In the genomic region with DNA sequence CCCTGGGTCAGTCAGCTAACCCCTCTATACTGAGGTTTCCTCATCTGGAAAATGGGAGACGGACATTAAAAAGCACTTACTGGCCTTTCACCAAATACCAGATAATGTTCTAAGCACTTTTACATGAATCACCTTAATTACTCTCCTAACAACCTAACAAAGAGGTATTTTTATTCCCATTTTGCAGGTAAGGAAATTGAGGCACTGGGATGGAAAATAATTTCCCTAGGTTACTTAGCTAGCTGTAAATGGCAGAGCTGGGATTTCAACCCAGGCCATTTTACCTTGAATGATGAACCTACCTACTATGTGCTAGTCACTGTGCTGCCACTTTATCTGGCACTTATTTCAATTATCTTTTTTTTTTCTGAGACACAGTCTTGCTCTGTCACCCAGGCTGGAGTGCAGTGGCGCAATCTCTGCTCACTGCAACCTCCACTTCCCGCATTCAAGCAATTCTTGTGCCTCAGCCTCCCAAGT, we compare ENCODE assay signal across 28 cellular contexts. TPM values are rescaled to one million over a fixed set of nuclear protein-coding genes. Genes with fewer than 3 reads are reported as not detected.
"Had no signal": no experiment of that assay in that cellular context is flagged by ENCODE, and none has a peak within 500 bp of the region (broad histone marks: within the 10 kb centered on the region; RNA-seq: fewer than 3 reads in every experiment).

No MANE protein-coding gene starts in this region.

- H3K9me3 ChIP-seq: breast epithelium, esophagus muscularis mucosa, left ventricle myocardium inferior, tibial artery had no signal

- H3K4me3 ChIP-seq: breast epithelium, esophagus muscularis mucosa, left ventricle myocardium inferior, tibial artery had no signal

- ATAC-seq: natural killer cell; right cardiac atrium; stimulated activated naive CD8-positive, alpha-beta T cell treated with anti-CD3 and anti-CD28 coated beads, Interleukin-15, amount 100 ng/mL, for 72 hours; T-cell had no signal

- H3K36me3 ChIP-seq: breast epithelium had no signal

- H3K9ac ChIP-seq: parathyroid adenoma had no signal

- DNase-seq: activated CD4-positive, alpha-beta T cell treated with anti-CD3 and anti-CD28 coated beads for 48 hours; activated CD4-positive, CD25-positive, alpha-beta regulatory T cell; activated CD8-positive, alpha-beta memory T cell treated with anti-CD3 and anti-CD28 coated beads, Interleukin-2, amount 50 U/mL, for 48 hours; activated effector memory CD4-positive, alpha-beta T cell treated with Interleukin-2 at 50 U/mL for 16 hours; activated naive CD4-positive, alpha-beta T cell treated with anti-CD3 and anti-CD28 coated beads for 36 hours; activated naive CD8-positive, alpha-beta T cell treated with anti-CD3 and anti-CD28 coated beads, Interleukin-2, amount 10 ng/mL, durations not matched to agents 7 days and 5 days; activated T-cell treated with anti-CD3 and anti-CD28 coated beads, Interleukin-2, amount 50 U/mL, for 48 hours; amniotic stem cell; hippocampal formation; left ventricle myocardium inferior; midbrain; natural killer cell; right cardiac atrium; stimulated activated CD4-positive, alpha-beta T cell treated with anti-CD3 and anti-CD28 coated beads, Interleukin-1b, Interleukin-23, amount 100 ng/mL, for 48 hours; stimulated activated naive CD8-positive, alpha-beta T cell treated with anti-CD3 and anti-CD28 coated beads, Interleukin-15, amount 100 ng/mL, for 72 hours; T-cell; T1000; tibial artery had no signal

- H3K27ac Mint-ChIP-seq: activated naive CD4-positive, alpha-beta T cell treated with anti-CD3 and anti-CD28 coated beads for 36 hours; activated naive CD8-positive, alpha-beta T cell treated with anti-CD3 and anti-CD28 coated beads, Interleukin-2, amount 10 ng/mL, durations not matched to agents 7 days and 5 days had no signal

- H3K9me3 Mint-ChIP-seq: activated naive CD4-positive, alpha-beta T cell treated with anti-CD3 and anti-CD28 coated beads for 36 hours; activated naive CD8-positive, alpha-beta T cell treated with anti-CD3 and anti-CD28 coated beads, Interleukin-2, amount 10 ng/mL, durations not matched to agents 7 days and 5 days; central memory CD8-positive, alpha-beta T cell; natural killer cell; stimulated activated naive CD8-positive, alpha-beta T cell treated with anti-CD3 and anti-CD28 coated beads, Interleukin-15, amount 100 ng/mL, for 72 hours; T-cell had no signal

- H3K36me3 Mint-ChIP-seq: natural killer cell had no signal

- H2AFZ ChIP-seq: parathyroid adenoma had no signal

- H3K27ac ChIP-seq: breast epithelium, esophagus muscularis mucosa, left ventricle myocardium inferior, parathyroid adenoma, tibial artery had no signal

- H3K27me3 ChIP-seq: breast epithelium, esophagus muscularis mucosa, tibial artery had no signal

- FAIRE-seq: colon, frontal cortex, urothelium cell line had no signal

- H3K27me3 Mint-ChIP-seq: activated naive CD8-positive, alpha-beta T cell treated with anti-CD3 and anti-CD28 coated beads, Interleukin-2, amount 10 ng/mL, durations not matched to agents 7 days and 5 days; central memory CD8-positive, alpha-beta T cell; stimulated activated naive CD8-positive, alpha-beta T cell treated with anti-CD3 and anti-CD28 coated beads, Interleukin-15, amount 100 ng/mL, for 72 hours; T-cell had no signal

- H3K4me3 Mint-ChIP-seq: activated naive CD4-positive, alpha-beta T cell treated with anti-CD3 and anti-CD28 coated beads for 36 hours; central memory CD8-positive, alpha-beta T cell; natural killer cell; stimulated activated naive CD8-positive, alpha-beta T cell treated with anti-CD3 and anti-CD28 coated beads, Interleukin-15, amount 100 ng/mL, for 72 hours had no signal

RNA-seq across cellular contexts. Expression of a gene that starts 16.2 kb away (rescaled TPM):
- total RNA-seq: activated naive CD4-positive, alpha-beta T cell treated with anti-CD3 and anti-CD28 coated beads for 36 hours; activated naive CD8-positive, alpha-beta T cell treated with anti-CD3 and anti-CD28 coated beads, Interleukin-2, amount 10 ng/mL, durations not matched to agents 7 days and 5 days; frontal cortex; left ventricle myocardium inferior; lung microvascular endothelial cell; natural killer cell; pulmonary artery endothelial cell; right cardiac atrium; skeletal muscle tissue had no signal
- polyA plus RNA-seq: right cardiac atrium had no signal
